Comparison of ENCODE assay signal across 8 cellular contexts in the genomic region with DNA sequence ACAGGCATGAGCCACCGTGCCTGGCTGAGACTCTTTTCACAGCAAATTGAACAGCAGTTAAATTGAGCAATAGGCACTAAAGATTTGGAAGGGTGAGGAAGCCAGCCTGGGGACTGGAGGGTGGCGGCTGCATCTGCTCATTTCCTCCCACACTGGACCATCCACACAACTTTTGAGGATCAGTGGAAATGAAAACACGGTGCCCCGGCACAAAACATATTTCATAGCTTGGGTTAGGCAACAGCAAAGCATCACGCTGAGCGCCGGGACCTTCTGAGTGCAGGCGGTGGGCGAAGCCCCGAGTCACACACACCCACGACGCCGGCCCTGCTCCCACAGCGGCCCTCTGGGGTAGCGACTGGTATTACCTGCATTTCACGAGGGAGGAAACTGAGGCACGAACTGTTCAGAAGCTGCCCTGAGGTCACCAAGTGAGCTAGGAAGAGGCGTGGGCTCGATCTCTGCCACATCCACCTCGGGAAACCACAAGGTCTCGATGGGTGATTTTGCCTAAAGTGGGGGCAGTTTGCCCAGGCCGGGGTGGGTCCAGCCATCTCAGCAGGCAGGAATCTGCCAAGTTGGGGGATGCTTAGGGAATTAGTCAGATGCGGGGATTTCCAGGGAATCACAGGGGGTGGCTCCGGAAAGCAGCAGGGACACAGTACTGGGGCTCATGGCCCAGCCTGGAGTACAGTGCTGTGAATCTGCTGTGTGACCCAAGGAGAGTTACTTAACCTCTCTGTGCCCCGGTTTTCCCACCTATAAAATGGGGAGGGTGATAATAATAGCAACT. TPM values are rescaled to one million over a fixed set of nuclear protein-coding genes. Genes with fewer than 3 reads are reported as not detected.
DNase-seq lines count a peak whose midpoint lies in the region; ATAC-seq and TF ChIP-seq lines count a peak whose summit lies in the region.
"Had no signal": no experiment of that assay in that cellular context is flagged by ENCODE, and none has a peak within 500 bp of the region (broad histone marks: within the 10 kb centered on the region; RNA-seq: fewer than 3 reads in every experiment).

No MANE protein-coding gene starts in this region.

- 64 to 73% methylated on average over 16 to 25 of the region's 25 CpGs for WGBS in body of pancreas, 2 donors

- H3K36me3 ChIP-seq in tibial artery = no peaks in the 10 kb centered on the region
- no peaks in the 10 kb centered on the region for H3K36me3 ChIP-seq in body of pancreas (replicated peaks in 1 of 2; ENCODE audit: insufficient read depth in 1 of 2, low read depth in 2 of 2)

- ATAC-seq in foreskin keratinocyte = peak; percentile 67
- no peak for ATAC-seq in body of pancreas
- no peak for ATAC-seq in GM21576 (IDR thresholded peaks at IDR 0.05; ENCODE audit: unreplicated experiment)

- H3K27me3 ChIP-seq in foreskin keratinocyte = no peaks in the 10 kb centered on the region
- H3K27me3 ChIP-seq in tibial artery = no peaks in the 10 kb centered on the region
- no peaks in the 10 kb centered on the region for H3K27me3 ChIP-seq in body of pancreas

- intact Hi-C loops in tibial artery (cut with DNase I; ENCODE audit: low total_unique reads) = loop anchor here (10.0 kb wide), 1 partner anchor 163 kb away; no protein-coding TSS in a partner anchor
- intact Hi-C loops in body of pancreas (cut with DNase I) = no loop called here

- H3K4me1 ChIP-seq in foreskin keratinocyte (peaks cover 26% of the 10 kb centered on the region), tibial artery (peaks cover 0 to 36% (median 22%) of the 10 kb centered on the region in 4 donors), body of pancreas (peaks cover 35% of the 10 kb centered on the region)

- TF ChIP-seq CTCF in foreskin keratinocyte (conservative IDR thresholded peaks at IDR 0.05) (peak; percentile 55), tibial artery (IDR thresholded peaks at IDR 0.05) (peak in 1 of 2 experiments; percentile 25), body of pancreas (IDR thresholded peaks at IDR 0.05) (no peak)

- DNase-seq in HK-2 (ENCODE audit: unreplicated experiment) (peak; percentile 94), SW 1271 (lab: John Stamatoyannopoulos, UW) (peak; percentile 84 to 93), foreskin keratinocyte (peak; percentile 94 to 97), tibial artery (peak; percentile 68 to 86), iPS-NIHi11 (ENCODE audit: low spot score) (no peak), body of pancreas (no peak)
- DNase-seq: occipital lobe had no signal

- H3K9me3 ChIP-seq in tibial artery (no peaks in the 10 kb centered on the region), body of pancreas (no peaks in the 10 kb centered on the region)

- no peak for TF ChIP-seq POLR2A in body of pancreas (IDR thresholded peaks at IDR 0.05)

- H3K27ac ChIP-seq in foreskin keratinocyte (peak overlapping the region; percentile 90), tibial artery (peak overlapping the region; percentile 43 to 51), body of pancreas (peak overlapping the region in 2 of 4 donors; percentile 60 to 62)

- H3K4me3 ChIP-seq in tibial artery (no peak overlapping the region), body of pancreas (no peak overlapping the region)

RNA-seq across cellular contexts. Expression of a gene that starts 3.5 kb away (rescaled TPM):
- total RNA-seq in foreskin keratinocyte (31.9 and 32.2 TPM in 2 replicates), body of pancreas (10 to 100 TPM; 14.0 to 30.7 TPM)
- 18.2 and 18.3 TPM in 2 replicates for polyA plus RNA-seq in foreskin keratinocyte

RNA-seq across cellular contexts. Expression of a gene that starts 28.1 kb away (rescaled TPM):
- total RNA-seq in foreskin keratinocyte = 64.9 and 66.1 TPM in 2 replicates
- 46.9 and 47.1 TPM in 2 replicates for polyA plus RNA-seq in foreskin keratinocyte
- total RNA-seq in body of pancreas = 10 to 100 TPM; 49.0 to 68.6 TPM

Comparison
In these comparisons a context has a peak if more than half of its experiments do, and no peak if none do; other contexts are left out.
1. DNase-seq: peak in HK-2 (single experiment), SW 1271 (2 of 2), foreskin keratinocyte (2 of 2) and tibial artery (2 of 2); none in iPS-NIHi11 (single experiment) and body of pancreas (0 of 4).